Comparison of ENCODE assay signal across 1 cellular context in the genomic region with DNA sequence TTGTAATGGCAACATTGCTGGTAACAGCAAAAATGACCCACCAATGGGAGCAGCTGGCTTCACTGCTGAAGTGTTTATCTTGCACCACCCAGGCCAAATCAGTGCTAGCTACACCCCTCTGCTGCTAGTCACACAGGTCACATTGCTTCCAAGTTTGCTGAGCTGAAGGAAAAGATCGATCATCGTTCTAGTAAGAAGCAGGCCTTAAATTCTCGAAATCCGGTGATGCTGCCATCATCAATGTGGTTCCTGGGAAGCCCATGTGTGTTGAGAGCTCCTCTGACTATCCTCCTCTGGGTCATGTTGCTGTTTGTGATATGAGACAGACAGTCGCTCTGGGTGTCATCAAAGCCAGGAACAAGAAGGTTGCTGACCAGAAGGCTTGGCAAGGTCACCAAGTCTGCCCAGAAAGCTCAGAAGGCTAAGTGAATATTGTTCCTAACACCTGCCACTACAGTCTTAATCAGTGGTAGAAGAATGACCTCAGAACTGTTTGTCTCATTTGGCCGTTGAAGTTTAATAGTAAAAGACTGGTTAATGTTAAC.
TF ChIP-seq lines count a peak whose summit lies in the region.

No MANE protein-coding gene starts in this region.

TF ChIP-seq in H1, 55 proteins besides CTCF, POLR2A, EP300 and RAD21:
- TF ChIP-seq CBX8 (IDR thresholded peaks at IDR 0.05; ENCODE audit: borderline replicate concordance, low read depth, low read length) (no peak), FOSL1 (IDR thresholded peaks at IDR 0.05; ENCODE audit: insufficient read depth, low read depth, low read length) (no peak), CHD1 (IDR thresholded peaks at IDR 0.05; ENCODE audit: low read depth, low read length) (no peak), PHF8 (conservative IDR thresholded peaks at IDR 0.05; ENCODE audit: low read depth, low read length) (no peak), MAFK (IDR thresholded peaks at IDR 0.05; ENCODE audit: low read depth, low read length) (no peak), GABPA (IDR thresholded peaks at IDR 0.05; ENCODE audit: borderline replicate concordance, insufficient read depth, low read length) (no peak), SIX5 (IDR thresholded peaks at IDR 0.05; ENCODE audit: low read depth, low read length) (no peak), TEAD4 (IDR thresholded peaks at IDR 0.05; ENCODE audit: low read depth, low read length) (no peak)
TF ChIP-seq in H1: peak in this region for 0.
